Comparison of ENCODE assay signal across 1 cellular context in the genomic region with DNA sequence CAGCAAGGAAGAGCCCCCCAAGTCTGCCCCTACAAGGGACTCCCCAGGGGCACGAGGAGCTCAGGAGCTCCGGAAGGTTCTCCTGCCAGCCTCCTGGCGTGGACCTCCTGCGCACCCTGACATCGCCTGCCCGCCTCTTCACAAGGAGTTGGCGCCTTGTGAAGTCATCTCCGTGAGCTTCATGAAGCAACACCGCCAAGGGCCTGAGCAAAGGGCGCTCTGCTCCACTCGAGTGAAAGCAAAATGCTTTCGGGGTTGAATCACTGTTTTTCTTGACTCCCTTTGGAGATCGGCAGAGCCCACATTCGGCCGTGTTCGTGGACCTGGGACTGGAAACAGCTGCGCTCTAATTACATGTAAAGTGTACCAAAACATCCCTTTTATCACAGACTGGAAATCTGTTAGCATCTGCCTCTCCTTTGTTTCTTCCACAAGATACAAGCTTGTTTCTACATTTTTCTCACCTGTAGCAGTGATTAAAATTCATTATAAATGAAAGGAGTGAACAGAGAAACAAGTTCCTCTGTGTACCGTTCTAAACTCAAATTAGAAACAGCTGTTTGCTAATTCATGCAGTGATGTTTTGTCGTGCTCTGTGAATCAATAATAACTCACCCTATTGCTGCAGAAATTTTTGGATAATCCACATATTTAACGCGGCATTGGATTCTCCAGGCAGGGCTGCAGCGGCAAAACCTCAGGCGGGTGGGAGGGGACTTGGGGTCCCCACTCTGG.
TF ChIP-seq lines count a peak whose summit lies in the region.

No MANE protein-coding gene starts in this region.

TF ChIP-seq in IMR-90, 13 proteins besides CTCF, POLR2A, EP300 and RAD21 (continued from another document):
- no peak for TF ChIP-seq CHD1 (IDR thresholded peaks at IDR 0.05; ENCODE audit: low read depth, low read length)
- TF ChIP-seq, protein P1, sequence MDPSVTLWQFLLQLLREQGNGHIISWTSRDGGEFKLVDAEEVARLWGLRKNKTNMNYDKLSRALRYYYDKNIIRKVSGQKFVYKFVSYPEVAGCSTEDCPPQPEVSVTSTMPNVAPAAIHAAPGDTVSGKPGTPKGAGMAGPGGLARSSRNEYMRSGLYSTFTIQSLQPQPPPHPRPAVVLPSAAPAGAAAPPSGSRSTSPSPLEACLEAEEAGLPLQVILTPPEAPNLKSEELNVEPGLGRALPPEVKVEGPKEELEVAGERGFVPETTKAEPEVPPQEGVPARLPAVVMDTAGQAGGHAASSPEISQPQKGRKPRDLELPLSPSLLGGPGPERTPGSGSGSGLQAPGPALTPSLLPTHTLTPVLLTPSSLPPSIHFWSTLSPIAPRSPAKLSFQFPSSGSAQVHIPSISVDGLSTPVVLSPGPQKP (IDR thresholded peaks at IDR 0.05; ENCODE audit: borderline replicate concordance, low read depth, low read length): no peak
- TF ChIP-seq, protein P2, sequence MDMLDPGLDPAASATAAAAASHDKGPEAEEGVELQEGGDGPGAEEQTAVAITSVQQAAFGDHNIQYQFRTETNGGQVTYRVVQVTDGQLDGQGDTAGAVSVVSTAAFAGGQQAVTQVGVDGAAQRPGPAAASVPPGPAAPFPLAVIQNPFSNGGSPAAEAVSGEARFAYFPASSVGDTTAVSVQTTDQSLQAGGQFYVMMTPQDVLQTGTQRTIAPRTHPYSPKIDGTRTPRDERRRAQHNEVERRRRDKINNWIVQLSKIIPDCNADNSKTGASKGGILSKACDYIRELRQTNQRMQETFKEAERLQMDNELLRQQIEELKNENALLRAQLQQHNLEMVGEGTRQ (IDR thresholded peaks at IDR 0.05; ENCODE audit: low read depth, low read length): no peak
- no peak for TF ChIP-seq RCOR1 (IDR thresholded peaks at IDR 0.05; ENCODE audit: insufficient replicate concordance, low read length)
- TF ChIP-seq SMC3 (IDR thresholded peaks at IDR 0.05; ENCODE audit: low read depth, low read length): no peak
- TF ChIP-seq BHLHE40 (IDR thresholded peaks at IDR 0.05; ENCODE audit: low read depth, low read length): no peak
